Comparison of ENCODE assay signal across 8 cellular contexts in the genomic region with DNA sequence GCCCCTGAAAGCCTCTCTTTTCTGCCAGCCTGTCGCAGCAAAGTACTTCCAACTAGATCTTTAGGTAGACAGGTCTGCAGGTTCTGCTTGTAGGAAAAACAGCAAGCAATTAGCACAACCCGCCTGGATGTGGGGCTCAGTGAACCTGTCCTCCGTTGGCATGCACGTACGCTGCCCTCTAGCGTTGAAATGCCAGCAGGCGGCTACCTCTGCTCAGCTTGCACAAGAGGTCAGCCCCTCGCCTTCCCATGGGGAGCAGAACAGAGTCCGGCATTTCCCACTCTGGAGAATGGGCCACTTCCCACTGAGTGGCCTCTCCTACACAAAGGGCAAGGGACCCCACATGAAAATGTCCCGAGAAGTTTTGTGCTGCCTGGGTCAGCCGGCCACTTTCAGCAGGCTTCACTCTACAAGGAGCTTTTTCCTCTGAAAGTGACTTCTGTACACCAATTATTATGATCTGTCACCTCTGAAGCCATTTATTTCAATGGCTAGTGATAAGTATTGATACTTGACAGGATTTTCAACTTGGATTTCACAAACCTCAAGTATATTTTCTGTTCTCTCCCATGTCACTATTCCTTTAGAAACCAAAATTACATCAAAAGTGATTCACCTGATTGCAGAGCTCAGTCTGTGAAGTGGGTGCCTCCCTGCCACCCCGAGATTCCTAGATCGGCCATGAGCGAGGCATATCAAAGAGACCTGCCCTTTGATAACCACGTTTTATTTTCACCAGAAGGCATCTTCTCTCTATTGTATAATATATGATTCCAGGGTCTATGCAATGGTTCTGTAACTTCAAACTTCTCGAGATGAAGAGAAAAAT. TPM values are rescaled to one million over a fixed set of nuclear protein-coding genes. Genes with fewer than 3 reads are reported as not detected.
DNase-seq lines count a peak whose midpoint lies in the region; ATAC-seq, FAIRE-seq and TF ChIP-seq lines count a peak whose summit lies in the region.

No MANE protein-coding gene starts in this region.

- TF ChIP-seq POLR2A in erythroblast (IDR thresholded peaks at IDR 0.05; ENCODE audit: low read length) = no peak

- H3K4me3 Mint-ChIP-seq in natural killer cell = no peak overlapping the region
- no peak overlapping the region for H3K4me3 Mint-ChIP-seq in stimulated activated memory B cell treated with anti-CD40 and anti-IgM and Interleukin-4, amounts not matched to agents 10 μg/mL and 1 μg/mL and 100 μg/mL, for 72 hours

- no peak for FAIRE-seq in D721Med (lab: Jason Lieb, UNC)

- peaks cover 0 to 16% of the 10 kb centered on the region in 2 donors for H3K4me1 Mint-ChIP-seq in natural killer cell
- peaks cover 10% of the 10 kb centered on the region for H3K4me1 Mint-ChIP-seq in stimulated activated memory B cell treated with anti-CD40 and anti-IgM and Interleukin-4, amounts not matched to agents 10 μg/mL and 1 μg/mL and 100 μg/mL, for 72 hours

- DNase-seq in D721Med (ENCODE audit: insufficient read length, low spot score) (peak; percentile 58), HFF-Myc (ENCODE audit: extremely low read depth, low read depth) (peak; percentile 37), NOMO-1 treated with dmso at 0.1 percent for 144 hours (lab: John Stamatoyannopoulos, UW; ENCODE audit: unreplicated experiment) (peak; percentile 43), erythroblast (lab: John Stamatoyannopoulos, UW) (peak; percentile 57 to 63), natural killer cell (peak; percentile 43), NCI-H1930 (lab: John Stamatoyannopoulos, UW) (no peak)
- DNase-seq in activated CD8-positive, alpha-beta memory T cell treated with anti-CD3 and anti-CD28 coated beads for 48 hours (ENCODE audit: low read depth in 2 of 3, low spot score in 2 of 3) = peak in 2 of 3 experiments; percentile 18 to 29

- TF ChIP-seq CTCF in D721Med (IDR thresholded peaks at IDR 0.05; ENCODE audit: insufficient read depth, missing control alignments) (peak; percentile 67), HFF-Myc (IDR thresholded peaks at IDR 0.05; ENCODE audit: low read depth, low read length, missing control alignments) (peak; percentile 94), natural killer cell (IDR thresholded peaks at IDR 0.05) (peak; percentile 75)

- no peaks in the 10 kb centered on the region for H3K36me3 Mint-ChIP-seq in natural killer cell
- H3K36me3 Mint-ChIP-seq in stimulated activated memory B cell treated with anti-CD40 and anti-IgM and Interleukin-4, amounts not matched to agents 10 μg/mL and 1 μg/mL and 100 μg/mL, for 72 hours = no peaks in the 10 kb centered on the region

- no peak overlapping the region for H3K27ac Mint-ChIP-seq in natural killer cell
- no peak overlapping the region for H3K27ac Mint-ChIP-seq in stimulated activated memory B cell treated with anti-CD40 and anti-IgM and Interleukin-4, amounts not matched to agents 10 μg/mL and 1 μg/mL and 100 μg/mL, for 72 hours

- no peaks in the 10 kb centered on the region for H3K9me3 Mint-ChIP-seq in natural killer cell
- H3K9me3 Mint-ChIP-seq in stimulated activated memory B cell treated with anti-CD40 and anti-IgM and Interleukin-4, amounts not matched to agents 10 μg/mL and 1 μg/mL and 100 μg/mL, for 72 hours = peaks cover 4% of the 10 kb centered on the region

- ATAC-seq in natural killer cell = peak; percentile 63 to 79 (median 66)
- ATAC-seq in stimulated activated memory B cell treated with anti-CD40 and anti-IgM and Interleukin-4, amounts not matched to agents 10 μg/mL and 1 μg/mL and 100 μg/mL, for 72 hours = peak; percentile 59

- no peak overlapping the region for H3K4me3 ChIP-seq in HFF-Myc (replicated peaks; ENCODE audit: low read depth, low read length)

- intact Hi-C loops in natural killer cell (cut with micrococcal nuclease) = loop anchor here (5.0 to 10.0 kb wide), 2 partner anchors 352 to 590 kb away; no protein-coding TSS in a partner anchor

- H3K27me3 Mint-ChIP-seq in natural killer cell (ENCODE audit: low read depth in 2 of 2) = peaks cover 45 to 72% of the 10 kb centered on the region in 2 donors
- H3K27me3 Mint-ChIP-seq in stimulated activated memory B cell treated with anti-CD40 and anti-IgM and Interleukin-4, amounts not matched to agents 10 μg/mL and 1 μg/mL and 100 μg/mL, for 72 hours = peaks cover 47% of the 10 kb centered on the region

RNA-seq across cellular contexts. Expression of a gene that starts 56.7 kb away (rescaled TPM):
- under 1 TPM in 2 of 3 donors, not detected in 1; 0.07 to 0.43 TPM for total RNA-seq in natural killer cell

Comparison
In these comparisons a context has a peak if more than half of its experiments do, and no peak if none do; other contexts are left out.
1. DNase-seq: peak in D721Med (single experiment), HFF-Myc (single experiment), NOMO-1 treated with dmso at 0.1 percent for 144 hours (single experiment), activated CD8-positive, alpha-beta memory T cell treated with anti-CD3 and anti-CD28 coated beads for 48 hours (2 of 3), erythroblast (2 of 2) and natural killer cell (single experiment); none in NCI-H1930 (0 of 2).
2. Peak in every context shown above with its lines, with median percentiles within 50 percentile points of each other: CTCF ChIP-seq.